Comparison of ENCODE assay signal across 12 cellular contexts in genomic region chr2:190443778-190444481, GRCh38. TPM values are rescaled to one million over a fixed set of nuclear protein-coding genes. Genes with fewer than 3 reads are reported as not detected.
DNase-seq lines count a peak whose midpoint lies in the region; ATAC-seq and TF ChIP-seq lines count a peak whose summit lies in the region.
"Had no signal": no experiment of that assay in that cellular context is flagged by ENCODE, and none has a peak within 500 bp of the region (broad histone marks: within the 10 kb centered on the region; RNA-seq: fewer than 3 reads in every experiment).

No MANE protein-coding gene starts in this region.

- no peaks in the 10 kb centered on the region for H3K9me3 Mint-ChIP-seq in activated T-cell treated with anti-CD3 and anti-CD28 coated beads, Interleukin-2, amount 50 U/mL, for 72 hours
- no peaks in the 10 kb centered on the region for H3K9me3 Mint-ChIP-seq in activated T-cell treated with anti-CD3 and anti-CD28 coated beads, Interleukin-2, amount 50 U/mL, for 4 hours
- H3K9me3 Mint-ChIP-seq: neural progenitor cell; stimulated activated naive CD8-positive, alpha-beta T cell treated with anti-CD3 and anti-CD28 coated beads, Interleukin-15, amount 100 ng/mL, for 72 hours had no signal

- 43 to 56% methylated on average over 3 of the region's 3 CpGs for WGBS in esophagus squamous epithelium, 2 donors

- peak overlapping the region; percentile 63 for H3K27ac ChIP-seq in VCaP
- H3K27ac ChIP-seq in esophagus squamous epithelium: peak overlapping the region in 2 of 4 donors; percentile 54 to 59
- H3K27ac ChIP-seq: neural progenitor cell had no signal

- no peak overlapping the region for H3K4me3 Mint-ChIP-seq in activated T-cell treated with anti-CD3 and anti-CD28 coated beads, Interleukin-2, amount 50 U/mL, for 72 hours
- no peak overlapping the region for H3K4me3 Mint-ChIP-seq in activated T-cell treated with anti-CD3 and anti-CD28 coated beads, Interleukin-2, amount 50 U/mL, for 4 hours
- H3K4me3 Mint-ChIP-seq: neural progenitor cell had no signal

- H3K4me1 Mint-ChIP-seq in activated T-cell treated with anti-CD3 and anti-CD28 coated beads, Interleukin-2, amount 50 U/mL, for 72 hours (ENCODE audit: low read depth): peaks cover 66% of the 10 kb centered on the region
- peaks cover 74% of the 10 kb centered on the region for H3K4me1 Mint-ChIP-seq in activated T-cell treated with anti-CD3 and anti-CD28 coated beads, Interleukin-2, amount 50 U/mL, for 4 hours (ENCODE audit: low read depth)
- H3K4me1 Mint-ChIP-seq: neural progenitor cell had no signal

- no peaks in the 10 kb centered on the region for H3K9me3 ChIP-seq in esophagus squamous epithelium

- intact Hi-C loops in esophagus squamous epithelium (cut with DNase I): no loop called here

- no peak overlapping the region for H3K4me3 ChIP-seq in fibroblast of mammary gland (ENCODE audit: control insufficient read depth, low read depth, low read length)
- no peak overlapping the region for H3K4me3 ChIP-seq in skeletal muscle cell (ENCODE audit: low read depth, low read length)
- H3K4me3 ChIP-seq in esophagus squamous epithelium: no peak overlapping the region
- H3K4me3 ChIP-seq: neural progenitor cell had no signal

- H3K36me3 Mint-ChIP-seq in activated T-cell treated with anti-CD3 and anti-CD28 coated beads, Interleukin-2, amount 50 U/mL, for 72 hours (ENCODE audit: insufficient read depth in 2 of 2): peaks cover 0 to 5% of the 10 kb centered on the region in 2 donors
- H3K36me3 Mint-ChIP-seq in activated T-cell treated with anti-CD3 and anti-CD28 coated beads, Interleukin-2, amount 50 U/mL, for 4 hours (ENCODE audit: insufficient read depth): peaks cover 24% of the 10 kb centered on the region
- H3K36me3 Mint-ChIP-seq: neural progenitor cell had no signal

- H3K4me1 ChIP-seq in esophagus squamous epithelium: peaks cover 7 to 66% (median 12%) of the 10 kb centered on the region in 3 donors
- H3K4me1 ChIP-seq: neural progenitor cell had no signal

- DNase-seq in activated T-cell treated with anti-CD3 and anti-CD28 coated beads, Interleukin-2, amount 50 U/mL, for 72 hours: no peak
- no peak for DNase-seq in activated T-cell treated with anti-CD3 and anti-CD28 coated beads, Interleukin-2, amount 50 U/mL, for 4 hours
- DNase-seq in fibroblast of mammary gland (ENCODE audit: low read depth) (peak; percentile 78), skeletal muscle cell (ENCODE audit: low read depth) (peak; percentile 64), esophagus squamous epithelium (lab: John Stamatoyannopoulos, UW) (no peak), occipital lobe (lab: John Stamatoyannopoulos, UW) (no peak)
- DNase-seq: activated CD4-positive, CD25-positive, alpha-beta regulatory T cell; stimulated activated CD4-positive, alpha-beta T cell treated with anti-CD3 and anti-CD28 coated beads, Interleukin-2, amount 100 ng/mL, for 24 hours; stimulated activated naive CD8-positive, alpha-beta T cell treated with anti-CD3 and anti-CD28 coated beads, Interleukin-15, amount 100 ng/mL, for 72 hours had no signal

- H3K27me3 Mint-ChIP-seq in activated T-cell treated with anti-CD3 and anti-CD28 coated beads, Interleukin-2, amount 50 U/mL, for 72 hours (ENCODE audit: low read depth): no peaks in the 10 kb centered on the region
- H3K27me3 Mint-ChIP-seq in activated T-cell treated with anti-CD3 and anti-CD28 coated beads, Interleukin-2, amount 50 U/mL, for 4 hours (ENCODE audit: low read depth): no peaks in the 10 kb centered on the region
- H3K27me3 Mint-ChIP-seq: stimulated activated naive CD8-positive, alpha-beta T cell treated with anti-CD3 and anti-CD28 coated beads, Interleukin-15, amount 100 ng/mL, for 72 hours had no signal

- no peak for ATAC-seq in activated T-cell treated with anti-CD3 and anti-CD28 coated beads, Interleukin-2, amount 50 U/mL, for 72 hours (replicated peaks in 1 of 2)
- ATAC-seq in activated T-cell treated with anti-CD3 and anti-CD28 coated beads, Interleukin-2, amount 50 U/mL, for 4 hours: no peak
- no peak for ATAC-seq in HG02642 (IDR thresholded peaks at IDR 0.05; ENCODE audit: poor library complexity, unreplicated experiment)
- ATAC-seq: stimulated activated naive CD8-positive, alpha-beta T cell treated with anti-CD3 and anti-CD28 coated beads, Interleukin-15, amount 100 ng/mL, for 72 hours had no signal

- no peak for TF ChIP-seq POLR2A in esophagus squamous epithelium (IDR thresholded peaks at IDR 0.05)

- peak overlapping the region; percentile 56 for H3K27ac Mint-ChIP-seq in activated T-cell treated with anti-CD3 and anti-CD28 coated beads, Interleukin-2, amount 50 U/mL, for 72 hours
- H3K27ac Mint-ChIP-seq: neural progenitor cell had no signal

- H3K36me3 ChIP-seq in esophagus squamous epithelium: peaks cover 0 to 3% (median 0%) of the 10 kb centered on the region in 3 donors
- H3K36me3 ChIP-seq: neural progenitor cell had no signal

- TF ChIP-seq CTCF in VCaP (conservative IDR thresholded peaks at IDR 0.05) (no peak), fibroblast of mammary gland (conservative IDR thresholded peaks at IDR 0.05; ENCODE audit: control insufficient read depth, insufficient read depth, low read depth, low read length) (no peak), esophagus squamous epithelium (IDR thresholded peaks at IDR 0.05) (no peak)

- H3K27me3 ChIP-seq in esophagus squamous epithelium: no peaks in the 10 kb centered on the region
- H3K27me3 ChIP-seq: neural progenitor cell had no signal

RNA-seq across cellular contexts. Expression of gene MFSD6, which starts 35.8 kb away (rescaled TPM):
- total RNA-seq in activated T-cell treated with anti-CD3 and anti-CD28 coated beads, Interleukin-2, amount 50 U/mL, for 72 hours: 10 to 100 TPM; 51.9 to 57.8 TPM
- 10 to 100 TPM; 38.2 to 42.1 (median 41.0) TPM for total RNA-seq in activated T-cell treated with anti-CD3 and anti-CD28 coated beads, Interleukin-2, amount 50 U/mL, for 4 hours
- total RNA-seq in esophagus squamous epithelium (100 to 1,000 TPM in 3 of 4 donors, 10 to 100 TPM in 1; 81.2 to 157 (median 133) TPM), occipital lobe (45.1 TPM)

Comparison
In these comparisons a context has a peak if more than half of its experiments do, and no peak if none do; other contexts are left out.
1. DNase-seq: peak in fibroblast of mammary gland (single experiment) and skeletal muscle cell (single experiment); none in activated T-cell treated with anti-CD3 and anti-CD28 coated beads, Interleukin-2, amount 50 U/mL, for 72 hours (0 of 2), activated T-cell treated with anti-CD3 and anti-CD28 coated beads, Interleukin-2, amount 50 U/mL, for 4 hours (single experiment), esophagus squamous epithelium (single experiment) and occipital lobe (single experiment).